In the genomic region with DNA sequence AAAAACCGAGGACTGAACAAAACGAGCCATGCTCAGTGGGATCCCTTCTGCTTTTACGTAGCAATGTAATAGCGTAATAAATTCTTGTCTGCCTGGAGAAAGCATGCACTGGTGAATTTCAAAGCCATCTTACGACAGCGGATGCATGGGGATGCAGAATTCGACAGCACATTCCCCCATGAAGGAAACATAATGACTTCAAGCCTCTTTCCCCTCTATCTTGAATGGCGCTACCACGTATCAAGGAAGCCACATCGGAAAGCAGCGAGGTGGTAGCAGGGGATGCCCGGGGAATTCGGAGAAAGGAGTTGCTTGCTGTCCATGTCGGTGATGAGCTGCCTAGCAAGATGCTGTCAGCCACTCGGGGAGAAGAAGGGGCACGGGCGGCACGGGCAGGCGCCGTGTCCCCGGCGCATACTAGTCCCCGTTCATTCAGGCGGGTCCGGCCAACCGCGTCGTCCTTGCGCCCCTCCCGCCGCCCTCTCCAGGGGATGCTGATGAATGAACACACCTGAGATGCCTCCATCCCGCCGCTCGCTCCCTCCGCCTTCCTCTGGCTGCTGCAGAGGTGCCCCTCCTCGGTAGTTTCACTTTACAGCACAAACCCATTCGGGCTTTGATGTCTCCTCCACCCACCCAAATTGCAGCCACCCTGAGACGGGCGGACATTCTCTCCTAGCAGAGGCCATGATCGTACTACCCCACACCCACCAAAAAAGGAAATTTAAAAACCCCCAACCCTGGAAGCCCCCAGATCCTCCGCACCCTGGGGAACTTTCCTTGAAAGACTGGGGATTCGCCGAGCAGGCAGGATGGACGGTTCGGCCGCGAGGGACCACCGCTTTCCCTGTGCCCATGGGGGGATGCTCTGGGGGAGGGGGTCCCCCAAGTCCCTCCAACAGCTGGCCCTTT, we compare ENCODE assay signal across 8 cellular contexts. TPM values are rescaled to one million over a fixed set of nuclear protein-coding genes. Genes with fewer than 3 reads are reported as not detected.
DNase-seq lines count a peak whose midpoint lies in the region; ATAC-seq and TF ChIP-seq lines count a peak whose summit lies in the region.

No MANE protein-coding gene starts in this region.

- H3K4me1 ChIP-seq in mesodermal cell (ENCODE audit: control insufficient read depth, insufficient read depth, low read length, poor library complexity, severe bottlenecking): peaks cover 14% of the 10 kb centered on the region

- no peaks in the 10 kb centered on the region for H3K9me3 ChIP-seq in mesodermal cell (ENCODE audit: control insufficient read depth, low read length)

- peak overlapping the region; percentile 91 for H3K4me3 ChIP-seq in GM12865 (ENCODE audit: low read depth, low read length)
- peak overlapping the region; percentile 57 for H3K4me3 ChIP-seq in mesodermal cell (ENCODE audit: extremely low read depth, insufficient read depth, low read length, poor library complexity, severe bottlenecking)

- H3K36me3 ChIP-seq in mesodermal cell (ENCODE audit: control insufficient read depth, insufficient read depth, low read length): no peaks in the 10 kb centered on the region

- 1% methylated on average over 39 to 42 of the region's 48 CpGs for WGBS in mesodermal cell (ENCODE audit: insufficient coverage in 2 of 2), 2 experiments

- peak overlapping the region; percentile 65 for H3K27ac Mint-ChIP-seq in activated CD4-positive, alpha-beta memory T cell treated with anti-CD3 and anti-CD28 coated beads, Interleukin-2, amount 10 ng/mL, durations not matched to agents 7 days and 5 days

- peaks cover 17% of the 10 kb centered on the region for H3K4me1 Mint-ChIP-seq in activated CD4-positive, alpha-beta memory T cell treated with anti-CD3 and anti-CD28 coated beads, Interleukin-2, amount 10 ng/mL, durations not matched to agents 7 days and 5 days

- no peak for TF ChIP-seq CTCF in GM12865 (IDR thresholded peaks at IDR 0.05; ENCODE audit: insufficient read depth, low read depth, low read length, missing control alignments)

- DNase-seq in GM12865 (ENCODE audit: low read depth): peak; percentile 9
- peak; percentile 25 for DNase-seq in M059J (ENCODE audit: low read depth)
- DNase-seq in activated CD4-positive, alpha-beta memory T cell treated with anti-CD3 and anti-CD28 coated beads, Interleukin-2, amount 10 ng/mL, durations not matched to agents 7 days and 5 days: peak; percentile 53
- peak; percentile 38 for DNase-seq in effector CD4-positive, alpha-beta T cell
- peak; percentile 15 for DNase-seq in stimulated activated CD8-positive, alpha-beta memory T cell treated with anti-CD3 and anti-CD28 coated beads, Interleukin-4, amount 100 ng/mL, for 24 hours (ENCODE audit: low read depth)

- peak overlapping the region; percentile 33 for H3K27ac ChIP-seq in mesodermal cell (ENCODE audit: low read depth, low read length, severe bottlenecking)

- ATAC-seq in GM19463 (IDR thresholded peaks at IDR 0.05; ENCODE audit: unreplicated experiment) (no peak), HG03565 (IDR thresholded peaks at IDR 0.05; ENCODE audit: unreplicated experiment) (no peak)

- CTCF ChIA-PET in activated CD4-positive, alpha-beta memory T cell treated with anti-CD3 and anti-CD28 coated beads, Interleukin-2, amount 10 ng/mL, durations not matched to agents 7 days and 5 days (lab: Charles Lee): interaction anchor here (0.9 to 1.7 kb wide), 2 partner anchors 130 to 133 kb away, joined by 3 to 5 read pairs; partner anchors contain the start of gene TCTN3

- H3K4me3 Mint-ChIP-seq in activated CD4-positive, alpha-beta memory T cell treated with anti-CD3 and anti-CD28 coated beads, Interleukin-2, amount 10 ng/mL, durations not matched to agents 7 days and 5 days: peak overlapping the region; percentile 96

- H3K9me3 Mint-ChIP-seq in activated CD4-positive, alpha-beta memory T cell treated with anti-CD3 and anti-CD28 coated beads, Interleukin-2, amount 10 ng/mL, durations not matched to agents 7 days and 5 days: no peaks in the 10 kb centered on the region

- POLR2A ChIA-PET in activated CD4-positive, alpha-beta memory T cell treated with anti-CD3 and anti-CD28 coated beads, Interleukin-2, amount 10 ng/mL, durations not matched to agents 7 days and 5 days (lab: Charles Lee): no interaction called here

- no peaks in the 10 kb centered on the region for H3K36me3 Mint-ChIP-seq in activated CD4-positive, alpha-beta memory T cell treated with anti-CD3 and anti-CD28 coated beads, Interleukin-2, amount 10 ng/mL, durations not matched to agents 7 days and 5 days (ENCODE audit: low read depth)

- peaks cover 31% of the 10 kb centered on the region for H3K27me3 Mint-ChIP-seq in activated CD4-positive, alpha-beta memory T cell treated with anti-CD3 and anti-CD28 coated beads, Interleukin-2, amount 10 ng/mL, durations not matched to agents 7 days and 5 days

RNA-seq across cellular contexts. Expression of gene SORBS1, which starts 0.6 kb away (rescaled TPM):
- total RNA-seq in M059J (2014; rRNA removed; shearing (Covaris generic)): 0.57 and 2.4 TPM in 2 replicates
- under 1 TPM; 0.58 to 0.90 TPM for total RNA-seq in activated CD4-positive, alpha-beta memory T cell treated with anti-CD3 and anti-CD28 coated beads, Interleukin-2, amount 10 ng/mL, durations not matched to agents 7 days and 5 days
- polyA plus RNA-seq in mesodermal cell (2013, experiment 1 of 2): 22.8 TPM
- 20.8 TPM for polyA plus RNA-seq in mesodermal cell (2013, experiment 2 of 2)
